Comparison of ENCODE assay signal across 12 cellular contexts in genomic region chr11:125036933-125037332, GRCh38. TPM values are rescaled to one million over a fixed set of nuclear protein-coding genes. Genes with fewer than 3 reads are reported as not detected.
DNase-seq lines count a peak whose midpoint lies in the region; ATAC-seq lines count a peak whose summit lies in the region.
"Had no signal": no experiment of that assay in that cellular context is flagged by ENCODE, and none has a peak within 500 bp of the region (broad histone marks: within the 10 kb centered on the region; RNA-seq: fewer than 3 reads in every experiment).

No MANE protein-coding gene starts in this region.

- CTCF ChIA-PET in activated naive CD4-positive, alpha-beta T cell treated with anti-CD3 and anti-CD28 coated beads, Interleukin-2, amount 10 ng/mL, durations not matched to agents 7 days and 5 days (lab: Charles Lee), result no interaction called here

- no peak overlapping the region for H3K4me3 Mint-ChIP-seq in activated naive CD4-positive, alpha-beta T cell treated with anti-CD3 and anti-CD28 coated beads, Interleukin-2, amount 10 ng/mL, durations not matched to agents 7 days and 5 days

- no peaks in the 10 kb centered on the region for H3K27me3 ChIP-seq in MG63

- H3K36me3 ChIP-seq in MG63, result 0 out of 2 replicates have a peak, but pooled peaks cover 5% of the 10 kb centered on the region

- DNase-seq in Caki2 (ENCODE audit: low read depth) (peak; percentile 2), MG63 (peak; percentile 5), brain pericyte (ENCODE audit: low read depth, low spot score) (peak; percentile 8), non-pigmented ciliary epithelial cell (ENCODE audit: low read depth) (peak; percentile 78), NCI-H2171 (lab: John Stamatoyannopoulos, UW) (no peak)
- no peak for DNase-seq in stimulated activated naive CD4-positive, alpha-beta T cell (lab: John Stamatoyannopoulos, UW)
- DNase-seq in activated naive CD4-positive, alpha-beta T cell treated with anti-CD3 and anti-CD28 coated beads, Interleukin-2, amount 10 ng/mL, durations not matched to agents 7 days and 5 days, result no peak
- DNase-seq: activated CD4-positive, alpha-beta T cell treated with anti-CD3 and anti-CD28 coated beads, Interleukin-2, amount 50 U/mL, for 1 hour; H7; posterior cingulate gyrus had no signal

- in situ Hi-C loops in Caki2 (cut with HindIII; ENCODE audit: low pct_unique_long_range_greater_than_20kb, low sequenced_read_pairs), result no loop called here

- no peak overlapping the region for H3K4me3 ChIP-seq in MG63

- H3K27ac Mint-ChIP-seq in activated naive CD4-positive, alpha-beta T cell treated with anti-CD3 and anti-CD28 coated beads, Interleukin-2, amount 10 ng/mL, durations not matched to agents 7 days and 5 days, result no peak overlapping the region

- H3K36me3 Mint-ChIP-seq in activated naive CD4-positive, alpha-beta T cell treated with anti-CD3 and anti-CD28 coated beads, Interleukin-2, amount 10 ng/mL, durations not matched to agents 7 days and 5 days, result peaks cover 32% of the 10 kb centered on the region

- ATAC-seq in GM21360 (IDR thresholded peaks at IDR 0.05; ENCODE audit: unreplicated experiment), result no peak
- ATAC-seq: Panc1 had no signal

- no peaks in the 10 kb centered on the region for H3K27me3 Mint-ChIP-seq in activated naive CD4-positive, alpha-beta T cell treated with anti-CD3 and anti-CD28 coated beads, Interleukin-2, amount 10 ng/mL, durations not matched to agents 7 days and 5 days

- H3K4me1 Mint-ChIP-seq in activated naive CD4-positive, alpha-beta T cell treated with anti-CD3 and anti-CD28 coated beads, Interleukin-2, amount 10 ng/mL, durations not matched to agents 7 days and 5 days, result peaks cover 5% of the 10 kb centered on the region

- peaks cover 5% of the 10 kb centered on the region; the same call in 1 of the 2 replicates for H3K9me3 ChIP-seq in MG63

- peaks cover 11% of the 10 kb centered on the region for H3K9me3 Mint-ChIP-seq in activated naive CD4-positive, alpha-beta T cell treated with anti-CD3 and anti-CD28 coated beads, Interleukin-2, amount 10 ng/mL, durations not matched to agents 7 days and 5 days

RNA-seq across cellular contexts. Expression of gene SLC37A2, which starts 26.2 kb away (rescaled TPM):
- 1.9 TPM in 1 of 2 replicates, not detected in the other for total RNA-seq in Caki2 (2014; rRNA removed; shearing (Covaris generic); ENCODE audit: low replicate concordance)
- 0.07 and 0.79 TPM in 2 replicates for total RNA-seq in MG63 (2014; rRNA removed; shearing (Covaris generic); ENCODE audit: low replicate concordance)

Comparison
In these comparisons a context has a peak if more than half of its experiments do, and no peak if none do; other contexts are left out.
1. DNase-seq: peak in Caki2 (single experiment), MG63 (single experiment), brain pericyte (single experiment) and non-pigmented ciliary epithelial cell (single experiment); none in stimulated activated naive CD4-positive, alpha-beta T cell (0 of 6), activated naive CD4-positive, alpha-beta T cell treated with anti-CD3 and anti-CD28 coated beads, Interleukin-2, amount 10 ng/mL, durations not matched to agents 7 days and 5 days (single experiment) and NCI-H2171 (single experiment).